In genomic region chr1:52552505-52553371, GRCh38 we compare ENCODE assay signal across 1 cellular context.
TF ChIP-seq lines count a peak whose summit lies in the region.

A gene with protein sequence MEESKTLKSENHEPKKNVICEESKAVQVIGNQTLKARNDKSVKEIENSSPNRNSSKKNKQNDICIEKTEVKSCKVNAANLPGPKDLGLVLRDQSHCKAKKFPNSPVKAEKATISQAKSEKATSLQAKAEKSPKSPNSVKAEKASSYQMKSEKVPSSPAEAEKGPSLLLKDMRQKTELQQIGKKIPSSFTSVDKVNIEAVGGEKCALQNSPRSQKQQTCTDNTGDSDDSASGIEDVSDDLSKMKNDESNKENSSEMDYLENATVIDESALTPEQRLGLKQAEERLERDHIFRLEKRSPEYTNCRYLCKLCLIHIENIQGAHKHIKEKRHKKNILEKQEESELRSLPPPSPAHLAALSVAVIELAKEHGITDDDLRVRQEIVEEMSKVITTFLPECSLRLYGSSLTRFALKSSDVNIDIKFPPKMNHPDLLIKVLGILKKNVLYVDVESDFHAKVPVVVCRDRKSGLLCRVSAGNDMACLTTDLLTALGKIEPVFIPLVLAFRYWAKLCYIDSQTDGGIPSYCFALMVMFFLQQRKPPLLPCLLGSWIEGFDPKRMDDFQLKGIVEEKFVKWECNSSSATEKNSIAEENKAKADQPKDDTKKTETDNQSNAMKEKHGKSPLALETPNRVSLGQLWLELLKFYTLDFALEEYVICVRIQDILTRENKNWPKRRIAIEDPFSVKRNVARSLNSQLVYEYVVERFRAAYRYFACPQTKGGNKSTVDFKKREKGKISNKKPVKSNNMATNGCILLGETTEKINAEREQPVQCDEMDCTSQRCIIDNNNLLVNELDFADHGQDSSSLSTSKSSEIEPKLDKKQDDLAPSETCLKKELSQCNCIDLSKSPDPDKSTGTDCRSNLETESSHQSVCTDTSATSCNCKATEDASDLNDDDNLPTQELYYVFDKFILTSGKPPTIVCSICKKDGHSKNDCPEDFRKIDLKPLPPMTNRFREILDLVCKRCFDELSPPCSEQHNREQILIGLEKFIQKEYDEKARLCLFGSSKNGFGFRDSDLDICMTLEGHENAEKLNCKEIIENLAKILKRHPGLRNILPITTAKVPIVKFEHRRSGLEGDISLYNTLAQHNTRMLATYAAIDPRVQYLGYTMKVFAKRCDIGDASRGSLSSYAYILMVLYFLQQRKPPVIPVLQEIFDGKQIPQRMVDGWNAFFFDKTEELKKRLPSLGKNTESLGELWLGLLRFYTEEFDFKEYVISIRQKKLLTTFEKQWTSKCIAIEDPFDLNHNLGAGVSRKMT (N-terminal part only) (minus strand): TSS chr1:52553092. CDS start chr1:52526280, 26,812 bp downstream.

TF ChIP-seq in GM12878, 131 proteins besides CTCF, POLR2A, EP300 and RAD21 (continued from another document):
- TF ChIP-seq ZNF207 (IDR thresholded peaks at IDR 0.05; ENCODE audit: borderline replicate concordance) (0 out of 2 replicates have a peak, but pooled peaks have one; percentile 32), LARP7 (IDR thresholded peaks at IDR 0.05) (peak; percentile 89)
TF ChIP-seq in GM12878: peak in this region for 21.
